Comparison of ENCODE assay signal across 9 cellular contexts in genomic region chr3:15309662-15310335, GRCh38. TPM values are rescaled to one million over a fixed set of nuclear protein-coding genes. Genes with fewer than 3 reads are reported as not detected.
DNase-seq lines count a peak whose midpoint lies in the region; ATAC-seq and TF ChIP-seq lines count a peak whose summit lies in the region.
"Had no signal": no experiment of that assay in that cellular context is flagged by ENCODE, and none has a peak within 500 bp of the region (broad histone marks: within the 10 kb centered on the region; RNA-seq: fewer than 3 reads in every experiment).

No MANE protein-coding gene starts in this region.

- no peaks in the 10 kb centered on the region for H3K9me3 Mint-ChIP-seq in HFFc6
- H3K9me3 Mint-ChIP-seq: dendritic cell treated with granulocyte-macrophage colony-stimulating factor and Interleukin-4, amounts not matched to agents 40 ng/mL and 50 ng/mL, for 4 days had no signal

- peaks cover 5% of the 10 kb centered on the region; the same call in 1 of the 2 replicates for H3K36me3 Mint-ChIP-seq in HFFc6 (ENCODE audit: low read depth)

- ATAC-seq in HG02798 (IDR thresholded peaks at IDR 0.05; ENCODE audit: poor library complexity, unreplicated experiment) (no peak), GM21717 (IDR thresholded peaks at IDR 0.05; ENCODE audit: unreplicated experiment) (no peak)

- no peak overlapping the region for H3K4me3 ChIP-seq in skin epidermis

- H3K4me1 Mint-ChIP-seq in HFFc6 (ENCODE audit: low read depth): peaks cover 31% of the 10 kb centered on the region

- H3K27ac Mint-ChIP-seq in HFFc6: peak overlapping the region; percentile 81
- H3K27ac Mint-ChIP-seq: dendritic cell treated with granulocyte-macrophage colony-stimulating factor and Interleukin-4, amounts not matched to agents 40 ng/mL and 50 ng/mL, for 4 days had no signal

- H3K27me3 Mint-ChIP-seq in HFFc6 (ENCODE audit: insufficient read depth): no peaks in the 10 kb centered on the region; the same call in 1 of the 2 replicates

- H3K27ac ChIP-seq in skin epidermis: peak overlapping the region in 15 of 21 experiments; percentile 1 to 84 (median 66)

- H3K4me3 Mint-ChIP-seq in HFFc6: peak overlapping the region; percentile 43; the same call in 1 of the 2 replicates
- H3K4me3 Mint-ChIP-seq: dendritic cell treated with granulocyte-macrophage colony-stimulating factor and Interleukin-4, amounts not matched to agents 40 ng/mL and 50 ng/mL, for 4 days had no signal

- DNase-seq in HFFc6 (no peak), fibroblast of peridontal ligament (ENCODE audit: extremely low read depth) (peak; percentile 54), NAMALWA (ENCODE audit: low spot score) (no peak), germinal center (ENCODE audit: low spot score) (no peak)
- peak; percentile 67 to 73 for DNase-seq in activated CD4-positive, alpha-beta T cell treated with anti-CD3 and anti-CD28 coated beads, Interleukin-2, amount 50 U/mL, for 48 hours

- no peak for TF ChIP-seq CTCF in HFFc6 (IDR thresholded peaks at IDR 0.05)

RNA-seq across cellular contexts. Expression of gene SH3BP5, which starts 22.6 kb away (rescaled TPM):
- total RNA-seq in HFFc6 (2021; fragmentation: NEBNext Ultra II Directional; extraction: Animal tissue kit (Norgen Biotek cat#: 25700)): 10 to 100 TPM; 10.8 to 14.2 (median 11.9) TPM

Comparison
In these comparisons a context has a peak if more than half of its experiments do, and no peak if none do; other contexts are left out.
1. DNase-seq: peak in activated CD4-positive, alpha-beta T cell treated with anti-CD3 and anti-CD28 coated beads, Interleukin-2, amount 50 U/mL, for 48 hours (2 of 2) and fibroblast of peridontal ligament (single experiment); none in HFFc6 (single experiment), NAMALWA (single experiment) and germinal center (single experiment).